Comparison of ENCODE assay signal across 1 cellular context in genomic region chr21:45110873-45111624, GRCh38.
TF ChIP-seq lines count a peak whose summit lies in the region.

No MANE protein-coding gene starts in this region.

TF ChIP-seq in K562, 482 proteins besides CTCF, POLR2A, EP300 and RAD21 (continued from another document and continues in another):
- no peak for TF ChIP-seq ZNF740 (CRISPR knock-in tag; IDR thresholded peaks at IDR 0.05)
- TF ChIP-seq ZNF740 (tag; IDR thresholded peaks at IDR 0.05): no peak
- TF ChIP-seq ZNF717 (CRISPR knock-in tag; IDR thresholded peaks at IDR 0.05): no peak
- TF ChIP-seq RNF2 (IDR thresholded peaks at IDR 0.05): peak; percentile 27; the same call in 1 of the 2 replicates
- TF ChIP-seq ZNF121 (CRISPR knock-in tag; conservative IDR thresholded peaks at IDR 0.05): no peak
- no peak for TF ChIP-seq ZNF212 (CRISPR knock-in tag; IDR thresholded peaks at IDR 0.05)
- TF ChIP-seq MGA (IDR thresholded peaks at IDR 0.05): peak; percentile 54; the same call in 1 of the 2 replicates
- TF ChIP-seq MECOM (CRISPR knock-in tag; IDR thresholded peaks at IDR 0.05): no peak
- no peak for TF ChIP-seq ZNF354B (CRISPR knock-in tag; IDR thresholded peaks at IDR 0.05)
- no peak for TF ChIP-seq HNRNPL (IDR thresholded peaks at IDR 0.05; ENCODE audit: low read depth, low read length)
- TF ChIP-seq XRCC5 (IDR thresholded peaks at IDR 0.05; ENCODE audit: low read depth, low read length): no peak
- TF ChIP-seq CREM (IDR thresholded peaks at IDR 0.05; ENCODE audit: low read depth): 0 out of 2 replicates have a peak, but pooled peaks have one; percentile 8
- TF ChIP-seq ELF1 (tag; IDR thresholded peaks at IDR 0.05): no peak
- TF ChIP-seq ZNF143 (CRISPR knock-in tag; IDR thresholded peaks at IDR 0.05): peak; percentile 50; the same call in 1 of the 2 replicates
- no peak for TF ChIP-seq SUPT5H (IDR thresholded peaks at IDR 0.05)
- no peak for TF ChIP-seq TSC22D4 (tag; IDR thresholded peaks at IDR 0.05)
- 0 out of 2 replicates have a peak, but pooled peaks have one; percentile 54 for TF ChIP-seq ETS1 (conservative IDR thresholded peaks at IDR 0.05; ENCODE audit: control insufficient read depth, low read depth, low read length)
- no peak for TF ChIP-seq CREB3 (tag; conservative IDR thresholded peaks at IDR 0.05; ENCODE audit: low read depth)
- TF ChIP-seq ZBTB33 (CRISPR knock-in tag; IDR thresholded peaks at IDR 0.05): peak; percentile 89
- peak; percentile 45 for TF ChIP-seq CEBPG (CRISPR knock-in tag; IDR thresholded peaks at IDR 0.05)
- peak in 1 of 2 experiments; percentile 55; a peak in 2 of 4 replicates for TF ChIP-seq CEBPG (tag; conservative IDR thresholded peaks at IDR 0.05 in 1 of 2, IDR thresholded peaks at IDR 0.05 in 1 of 2)
- no peak for TF ChIP-seq ZNF23 (CRISPR knock-in tag; IDR thresholded peaks at IDR 0.05)
- TF ChIP-seq CTCFL (IDR thresholded peaks at IDR 0.05; ENCODE audit: borderline replicate concordance, insufficient read depth, low read depth, low read length, poor library complexity, severe bottlenecking): no peak
- TF ChIP-seq CXXC5 (CRISPR knock-in tag; IDR thresholded peaks at IDR 0.05): 0 out of 2 replicates have a peak, but pooled peaks have one; percentile 11
- TF ChIP-seq POLR2AphosphoS2 (IDR thresholded peaks at IDR 0.05; ENCODE audit: low read length): no peak
- TF ChIP-seq NCOR1 (IDR thresholded peaks at IDR 0.05): no peak
- TF ChIP-seq NR4A1 (CRISPR knock-in tag; IDR thresholded peaks at IDR 0.05): no peak
- TF ChIP-seq NR4A1 (tag; IDR thresholded peaks at IDR 0.05): 0 out of 2 replicates have a peak, but pooled peaks have one; percentile 36
- no peak for TF ChIP-seq HMGN3 (IDR thresholded peaks at IDR 0.05; ENCODE audit: borderline replicate concordance, extremely low read depth, insufficient read length, low read depth, low read length)
- TF ChIP-seq IRF9 (tag; IDR thresholded peaks at IDR 0.05): no peak
- TF ChIP-seq SRSF3 (IDR thresholded peaks at IDR 0.05; ENCODE audit: insufficient read depth, low read length): no peak
